Comparison of ENCODE assay signal across 8 cellular contexts in genomic region chr15:45521596-45522167, GRCh38. TPM values are rescaled to one million over a fixed set of nuclear protein-coding genes. Genes with fewer than 3 reads are reported as not detected.
A peak's percentile ranks its signal among the peaks of the same experiment; 100 is the strongest.
DNase-seq lines count a peak whose midpoint lies in the region; ATAC-seq and TF ChIP-seq lines count a peak whose summit lies in the region.

No MANE protein-coding gene starts in this region.

- WGBS in sigmoid colon, 2 donors, result 2 to 6% methylated on average over 15 of the region's 15 CpGs

- ATAC-seq in activated CD8-positive, alpha-beta memory T cell treated with anti-CD3 and anti-CD28 coated beads, Interleukin-2, amount 10 ng/mL, durations not matched to agents 7 days and 5 days, result peak; percentile 3
- ATAC-seq in activated CD8-positive, alpha-beta T cell treated with anti-CD3 and anti-CD28 coated beads for 36 hours, result peak; percentile 7

- H3K4me1 ChIP-seq in left ventricle myocardium inferior (peaks cover 41% of the 10 kb centered on the region), sigmoid colon (peaks cover 0 to 28% (median 21%) of the 10 kb centered on the region in 4 donors)

- POLR2A ChIA-PET in activated CD8-positive, alpha-beta T cell treated with anti-CD3 and anti-CD28 coated beads for 36 hours (lab: Charles Lee), result interaction anchor here (1.5 kb wide), 1 partner anchor 66 kb away, joined by 7 read pairs; the partner anchor contains the start of gene BLOC1S6

- peaks cover 19% of the 10 kb centered on the region for H3K27me3 Mint-ChIP-seq in activated CD8-positive, alpha-beta memory T cell treated with anti-CD3 and anti-CD28 coated beads, Interleukin-2, amount 10 ng/mL, durations not matched to agents 7 days and 5 days
- H3K27me3 Mint-ChIP-seq in activated CD8-positive, alpha-beta T cell treated with anti-CD3 and anti-CD28 coated beads for 36 hours, result peaks cover 4% of the 10 kb centered on the region

- H3K27ac Mint-ChIP-seq in activated CD8-positive, alpha-beta memory T cell treated with anti-CD3 and anti-CD28 coated beads, Interleukin-2, amount 10 ng/mL, durations not matched to agents 7 days and 5 days, result peak overlapping the region; percentile 58
- H3K27ac Mint-ChIP-seq in activated CD8-positive, alpha-beta T cell treated with anti-CD3 and anti-CD28 coated beads for 36 hours, result peak overlapping the region; percentile 39

- CTCF ChIA-PET in activated CD8-positive, alpha-beta memory T cell treated with anti-CD3 and anti-CD28 coated beads, Interleukin-2, amount 10 ng/mL, durations not matched to agents 7 days and 5 days (lab: Charles Lee), result interaction anchor here (0.5 to 1.8 kb wide), 6 partner anchors 9 to 92 kb away, joined by 3 to 8 read pairs (median 3); no protein-coding TSS in a partner anchor
- CTCF ChIA-PET in activated CD8-positive, alpha-beta T cell treated with anti-CD3 and anti-CD28 coated beads for 36 hours (lab: Charles Lee), result interaction anchor here (1.1 to 1.7 kb wide), 4 partner anchors 64 to 92 kb away, joined by 4 to 5 read pairs (median 5); partner anchors contain the start of gene BLOC1S6

- H3K9me3 ChIP-seq in left ventricle myocardium inferior (replicated peaks) (no peaks in the 10 kb centered on the region), sigmoid colon (no peaks in the 10 kb centered on the region)

- no peaks in the 10 kb centered on the region for H3K27me3 ChIP-seq in left ventricle myocardium inferior (ENCODE audit: low read depth)
- H3K27me3 ChIP-seq in sigmoid colon, result no peaks in the 10 kb centered on the region

- H3K4me1 Mint-ChIP-seq in activated CD8-positive, alpha-beta memory T cell treated with anti-CD3 and anti-CD28 coated beads, Interleukin-2, amount 10 ng/mL, durations not matched to agents 7 days and 5 days, result peaks cover 23% of the 10 kb centered on the region
- H3K4me1 Mint-ChIP-seq in activated CD8-positive, alpha-beta T cell treated with anti-CD3 and anti-CD28 coated beads for 36 hours (ENCODE audit: low read depth), result peaks cover 19% of the 10 kb centered on the region

- peak overlapping the region; percentile 89 for H3K4me3 Mint-ChIP-seq in activated CD8-positive, alpha-beta memory T cell treated with anti-CD3 and anti-CD28 coated beads, Interleukin-2, amount 10 ng/mL, durations not matched to agents 7 days and 5 days
- H3K4me3 Mint-ChIP-seq in activated CD8-positive, alpha-beta T cell treated with anti-CD3 and anti-CD28 coated beads for 36 hours, result peak overlapping the region; percentile 88

- H3K36me3 ChIP-seq in left ventricle myocardium inferior (peaks cover 2% of the 10 kb centered on the region), sigmoid colon (peaks cover 0 to under 1% (median 0%) of the 10 kb centered on the region in 4 donors)

- no peak for DNase-seq in activated CD8-positive, alpha-beta memory T cell treated with anti-CD3 and anti-CD28 coated beads, Interleukin-2, amount 10 ng/mL, durations not matched to agents 7 days and 5 days
- DNase-seq in activated CD8-positive, alpha-beta memory T cell treated with anti-CD3 and anti-CD28 coated beads, Interleukin-2, amount 50 U/mL, for 4 hours, result no peak
- DNase-seq in HT-29 (ENCODE audit: low spot score) (peak; percentile 40), left ventricle myocardium inferior (no peak), sigmoid colon (no peak), AG20443 (ENCODE audit: low spot score) (no peak), H4 (ENCODE audit: low spot score) (no peak)
- no peak for DNase-seq in activated CD8-positive, alpha-beta T cell treated with anti-CD3 and anti-CD28 coated beads for 36 hours

- no peak for TF ChIP-seq EP300 in sigmoid colon (IDR thresholded peaks at IDR 0.05)

- TF ChIP-seq POLR2A in sigmoid colon (IDR thresholded peaks at IDR 0.05), result no peak

- H3K27ac ChIP-seq in left ventricle myocardium inferior (replicated peaks) (peak overlapping the region; percentile 91), sigmoid colon (peak overlapping the region; percentile 89 to 92 (median 90))

- H3K36me3 Mint-ChIP-seq in activated CD8-positive, alpha-beta memory T cell treated with anti-CD3 and anti-CD28 coated beads, Interleukin-2, amount 10 ng/mL, durations not matched to agents 7 days and 5 days, result peaks cover 1% of the 10 kb centered on the region
- H3K36me3 Mint-ChIP-seq in activated CD8-positive, alpha-beta T cell treated with anti-CD3 and anti-CD28 coated beads for 36 hours (ENCODE audit: low read depth), result peaks cover 2% of the 10 kb centered on the region

- no peak for TF ChIP-seq CTCF in activated CD8-positive, alpha-beta T cell treated with anti-CD3 and anti-CD28 coated beads for 36 hours (IDR thresholded peaks at IDR 0.05)
- TF ChIP-seq CTCF in left ventricle myocardium inferior (IDR thresholded peaks at IDR 0.05; ENCODE audit: borderline replicate concordance), result no peak
- TF ChIP-seq CTCF in sigmoid colon (IDR thresholded peaks at IDR 0.05), result no peak

- intact Hi-C loops in activated CD8-positive, alpha-beta T cell treated with anti-CD3 and anti-CD28 coated beads for 36 hours (cut with micrococcal nuclease), result loop anchor here (5.0 kb wide), 1 partner anchor 91 kb away; no protein-coding TSS in a partner anchor
- intact Hi-C loops in left ventricle myocardium inferior (cut with micrococcal nuclease) (loop anchor here (5.0 kb wide), 1 partner anchor 66 kb away; the partner anchor contains the start of gene BLOC1S6), sigmoid colon (cut with DNase I) (loop anchor here (1.0 to 2.0 kb wide), 2 partner anchors 63 to 66 kb away; partner anchors contain the start of gene BLOC1S6)

- no peaks in the 10 kb centered on the region for H3K9me3 Mint-ChIP-seq in activated CD8-positive, alpha-beta memory T cell treated with anti-CD3 and anti-CD28 coated beads, Interleukin-2, amount 10 ng/mL, durations not matched to agents 7 days and 5 days (ENCODE audit: low read depth)
- no peaks in the 10 kb centered on the region for H3K9me3 Mint-ChIP-seq in activated CD8-positive, alpha-beta T cell treated with anti-CD3 and anti-CD28 coated beads for 36 hours

- H3K4me3 ChIP-seq in left ventricle myocardium inferior, result peak overlapping the region; percentile 80
- H3K4me3 ChIP-seq in sigmoid colon, result peak overlapping the region; percentile 63 to 82 (median 77)

RNA-seq across cellular contexts. Expression of gene SLC30A4, which starts 0.9 kb away (rescaled TPM):
- total RNA-seq in activated CD8-positive, alpha-beta memory T cell treated with anti-CD3 and anti-CD28 coated beads, Interleukin-2, amount 10 ng/mL, durations not matched to agents 7 days and 5 days, result 1 to 10 TPM; 2.9 to 4.1 TPM
- total RNA-seq in HT-29 (2014; rRNA removed; shearing (Covaris generic)), result 0.03 and 0.10 TPM in 2 replicates
- 1 to 10 TPM; 1.7 to 2.0 TPM for total RNA-seq in activated CD8-positive, alpha-beta T cell treated with anti-CD3 and anti-CD28 coated beads for 36 hours
- total RNA-seq in left ventricle myocardium inferior (2.8 TPM), sigmoid colon (10 to 100 TPM in 1 of 4 donors, 1 to 10 TPM in 3; 9.2 to 11.6 (median 9.6) TPM)
- 1 to 10 TPM; 3.3 to 7.2 (median 3.6) TPM for polyA plus RNA-seq in sigmoid colon
- total RNA-seq in H4 (2014; rRNA removed; shearing (Covaris generic)), result 2.8 and 3.4 TPM in 2 replicates
